In genomic region chr2:169615982-169616381, GRCh38 we compare ENCODE assay signal across 1 cellular context.
TF ChIP-seq lines count a peak whose summit lies in the region.

No MANE protein-coding gene starts in this region.

TF ChIP-seq in HEK293, 187 proteins besides CTCF, POLR2A, EP300 and RAD21 (continued from another document):
- TF ChIP-seq ZNF146 (tag by site-specific recombination; IDR thresholded peaks at IDR 0.05) (peak; percentile 96), ZNF280D (tag by site-specific recombination; IDR thresholded peaks at IDR 0.05) (0 out of 2 replicates have a peak, but pooled peaks have one; percentile 18)
